In genomic region chr3:157669403-157669802, GRCh38 we compare ENCODE assay signal across 1 cellular context.
TF ChIP-seq lines count a peak whose summit lies in the region.

No MANE protein-coding gene starts in this region.

TF ChIP-seq in SK-N-SH treated with all-trans-retinoic acid at 6 μM for 48 hours, 23 proteins besides CTCF, POLR2A, EP300 and RAD21 (continued from another document):
- TF ChIP-seq POU6F1 (CRISPR knock-in tag; IDR thresholded peaks at IDR 0.05; ENCODE audit: borderline replicate concordance, low read depth): peak; percentile 53; the same call in 1 of the 2 replicates
- peak; percentile 51; the same call in 1 of the 2 replicates for TF ChIP-seq ZC3H10 (CRISPR knock-in tag; IDR thresholded peaks at IDR 0.05)
- no peak for TF ChIP-seq ZNF70 (CRISPR knock-in tag; IDR thresholded peaks at IDR 0.05)
- no peak for TF ChIP-seq RARB (CRISPR knock-in tag; IDR thresholded peaks at IDR 0.05)
- no peak for TF ChIP-seq TCF4 (CRISPR knock-in tag; IDR thresholded peaks at IDR 0.05; ENCODE audit: borderline replicate concordance)
TF ChIP-seq in SK-N-SH treated with all-trans-retinoic acid at 6 μM for 48 hours: peak in this region for 4.
